ENCODE assay signal across 9 cellular contexts in genomic region chr10:121597504-121598241, GRCh38. TPM values are rescaled to one million over a fixed set of nuclear protein-coding genes. Genes with fewer than 3 reads are reported as not detected.
DNase-seq lines count a peak whose midpoint lies in the region; ATAC-seq and TF ChIP-seq lines count a peak whose summit lies in the region.
"Had no signal": no experiment of that assay in that cellular context is flagged by ENCODE, and none has a peak within 500 bp of the region (broad histone marks: within the 10 kb centered on the region; RNA-seq: fewer than 3 reads in every experiment).

No MANE protein-coding gene starts in this region.

- H3K4me2 ChIP-seq in PC-9, result no peak overlapping the region

- ATAC-seq in left ventricle myocardium superior, result no peak
- ATAC-seq in activated T-helper 17 cell treated with anti-CD3 and anti-CD28 coated beads, Interleukin-2, amount 50 U/mL, for 72 hours (replicated peaks), result no peak

- H3K4me1 ChIP-seq in SJCRH30 (peaks cover 3% of the 10 kb centered on the region; the same call in 1 of the 2 replicates), PC-9 (replicated peaks; ENCODE audit: insufficient read depth) (no peaks in the 10 kb centered on the region)

- H4K20me1 ChIP-seq in PC-9 (ENCODE audit: insufficient read depth), result no peaks in the 10 kb centered on the region

- CTCF ChIA-PET in PC-9 (lab: Charles Lee), result no interaction called here

- no peaks in the 10 kb centered on the region for H3K9me2 ChIP-seq in PC-9 (ENCODE audit: insufficient read depth)

- H3K4me1 Mint-ChIP-seq in activated T-helper 17 cell treated with anti-CD3 and anti-CD28 coated beads, Interleukin-2, amount 50 U/mL, for 72 hours, result no peaks in the 10 kb centered on the region

- DNase-seq in GM13976 (ENCODE audit: low spot score) (peak; percentile 42), SJCRH30 (peak; percentile 48 to 53), left ventricle myocardium superior (peak; percentile 37), retinal pigment epithelial cell (ENCODE audit: low read depth) (no peak), PC-9 (no peak), SKM-1 (lab: John Stamatoyannopoulos, UW; ENCODE audit: unreplicated experiment) (no peak), NCI-H2081 treated with DMSO at 0.1 percent for 48 hours (lab: John Stamatoyannopoulos, UW) (no peak)

- H3K9me3 ChIP-seq in SJCRH30 (replicated peaks) (no peaks in the 10 kb centered on the region), PC-9 (ENCODE audit: insufficient read depth, low read depth) (no peaks in the 10 kb centered on the region)

- no peaks in the 10 kb centered on the region for H3K9me3 Mint-ChIP-seq in activated T-helper 17 cell treated with anti-CD3 and anti-CD28 coated beads, Interleukin-2, amount 50 U/mL, for 72 hours
- H3K9me3 Mint-ChIP-seq: natural killer cell treated with Interleukin-12 subunit alpha and Interleukin-12 subunit beta and Interleukin-15 and Interleukin-18, amount 100 ng/mL, for 72 hours had no signal

- no peaks in the 10 kb centered on the region for H3K79me2 ChIP-seq in PC-9 (ENCODE audit: low read depth)

- no peaks in the 10 kb centered on the region for H3F3A ChIP-seq in PC-9 (ENCODE audit: insufficient read depth, low read depth)

- no TSS peak for BruUV-seq in PC-9 (replicated peaks; lab: Mats Ljungman, UMichigan)

- in situ Hi-C loops in GM13976 (cut with MboI; ENCODE audit: low sequenced_read_pairs, unreplicated experiment), result no loop called here

- H3K27ac ChIP-seq in SJCRH30 (peak overlapping the region; percentile 64), PC-9 (no peak overlapping the region)

- H2AFZ ChIP-seq in PC-9, result no peak overlapping the region

- no peak for TF ChIP-seq CTCF in GM13976 (IDR thresholded peaks at IDR 0.05; ENCODE audit: borderline replicate concordance, control extremely low read depth, extremely low read depth, insufficient read depth, missing control alignments)
- TF ChIP-seq CTCF in retinal pigment epithelial cell (conservative IDR thresholded peaks at IDR 0.05; ENCODE audit: low read depth, low read length), result no peak
- no peak for TF ChIP-seq CTCF in PC-9 (conservative IDR thresholded peaks at IDR 0.05)

- H3K27me3 ChIP-seq in SJCRH30, result no peaks in the 10 kb centered on the region
- peaks cover 35% of the 10 kb centered on the region; the same call in 1 of the 2 replicates for H3K27me3 ChIP-seq in PC-9 (ENCODE audit: insufficient read depth, low read depth)

- H3K27me3 Mint-ChIP-seq in activated T-helper 17 cell treated with anti-CD3 and anti-CD28 coated beads, Interleukin-2, amount 50 U/mL, for 72 hours, result peaks cover 50% of the 10 kb centered on the region

- peaks cover 6% of the 10 kb centered on the region; the same call in 1 of the 2 replicates for H3K36me3 ChIP-seq in SJCRH30
- H3K36me3 ChIP-seq in PC-9 (ENCODE audit: low read depth), result no peaks in the 10 kb centered on the region

- peaks cover 4% of the 10 kb centered on the region for H3K36me3 Mint-ChIP-seq in activated T-helper 17 cell treated with anti-CD3 and anti-CD28 coated beads, Interleukin-2, amount 50 U/mL, for 72 hours (ENCODE audit: low read depth)

- POLR2A ChIA-PET in PC-9 (lab: Charles Lee; ENCODE audit: unreplicated experiment), result no interaction called here

- H3K4me3 ChIP-seq in SJCRH30 (peak overlapping the region; percentile 81), retinal pigment epithelial cell (ENCODE audit: low read length) (peak overlapping the region; percentile 43), PC-9 (no peak overlapping the region)

- H3K4me3 Mint-ChIP-seq in activated T-helper 17 cell treated with anti-CD3 and anti-CD28 coated beads, Interleukin-2, amount 50 U/mL, for 72 hours, result no peak overlapping the region

- no peak overlapping the region for H3K27ac Mint-ChIP-seq in activated T-helper 17 cell treated with anti-CD3 and anti-CD28 coated beads, Interleukin-2, amount 50 U/mL, for 72 hours
- H3K27ac Mint-ChIP-seq: natural killer cell treated with Interleukin-12 subunit alpha and Interleukin-12 subunit beta and Interleukin-15 and Interleukin-18, amount 100 ng/mL, for 72 hours had no signal

- intact Hi-C loops in left ventricle myocardium superior (cut with micrococcal nuclease) (no loop called here), PC-9 (cut with micrococcal nuclease; ENCODE audit: unreplicated experiment) (no loop called here)

RNA-seq across cellular contexts. Expression of gene FGFR2, which starts 0.6 kb away (rescaled TPM):
- 44.8 and 45.9 TPM in 2 replicates for total RNA-seq in SJCRH30 (2014; rRNA removed; shearing (Covaris generic))
- 0.17 TPM for total RNA-seq in left ventricle myocardium superior
- total RNA-seq in activated T-helper 17 cell treated with anti-CD3 and anti-CD28 coated beads, Interleukin-2, amount 50 U/mL, for 72 hours, result not detected
- total RNA-seq in PC-9 (2021), result not detected in 2 replicates

Comparison
In these comparisons a context has a peak if more than half of its experiments do, and no peak if none do; other contexts are left out.
1. DNase-seq: peak in GM13976 (single experiment), SJCRH30 (2 of 2) and left ventricle myocardium superior (single experiment); none in retinal pigment epithelial cell (single experiment), PC-9 (0 of 2), SKM-1 (single experiment) and NCI-H2081 treated with DMSO at 0.1 percent for 48 hours (single experiment).
2. RNA of gene FGFR2, which starts 0.6 kb away (total RNA-seq): 44.8 to 45.9 TPM in SJCRH30; 0.17 TPM in left ventricle myocardium superior (single experiment), not detected in activated T-helper 17 cell treated with anti-CD3 and anti-CD28 coated beads, Interleukin-2, amount 50 U/mL, for 72 hours and not detected in PC-9; every median in the first group is over 10 times any median in the second.